7 cellular contexts compared by ENCODE assay signal in genomic region chr19:4343845-4344713, GRCh38. TPM values are rescaled to one million over a fixed set of nuclear protein-coding genes. Genes with fewer than 3 reads are reported as not detected.
DNase-seq lines count a peak whose midpoint lies in the region; ATAC-seq and TF ChIP-seq lines count a peak whose summit lies in the region.

No MANE protein-coding gene starts in this region.

- peaks cover 12% of the 10 kb centered on the region for H3K27me3 Mint-ChIP-seq in WTC11 (ENCODE audit: low read depth)

- H3K27me3 ChIP-seq in iPS-15b (ENCODE audit: control insufficient read depth, insufficient read depth, low read length) (no peaks in the 10 kb centered on the region), stomach smooth muscle (ENCODE audit: control insufficient read depth in 1 of 2, insufficient read depth in 2 of 2, low read length in 2 of 2) (no peaks in the 10 kb centered on the region)

- peaks cover 6% of the 10 kb centered on the region for H3K4me1 ChIP-seq in iPS-15b (ENCODE audit: control insufficient read depth, insufficient read depth, low read length)
- peaks cover 18% of the 10 kb centered on the region for H3K4me1 ChIP-seq in stomach smooth muscle (ENCODE audit: control insufficient read depth, insufficient read depth, low read length)

- H3K27ac Mint-ChIP-seq in WTC11, result no peak overlapping the region

- DNase-seq in WTC11 (ENCODE audit: low spot score) (no peak), iPS-NIHi7 (ENCODE audit: extremely low spot score) (no peak)

- H3K4me1 Mint-ChIP-seq in WTC11, result peaks cover 7% of the 10 kb centered on the region; the same call in 1 of the 2 replicates

- H3K9me3 Mint-ChIP-seq in WTC11, result no peaks in the 10 kb centered on the region

- H3K9ac ChIP-seq in iPS-15b (ENCODE audit: low read depth, low read length) (no peak overlapping the region), stomach smooth muscle (ENCODE audit: low read length in 2 of 2) (peak overlapping the region; percentile 13 to 36)

- H3K36me3 Mint-ChIP-seq in WTC11, result peaks cover 18% of the 10 kb centered on the region

- H3K36me3 ChIP-seq in iPS-15b (ENCODE audit: control insufficient read depth, insufficient read depth, low read length) (peaks cover 7% of the 10 kb centered on the region), stomach smooth muscle (ENCODE audit: control insufficient read depth in 2 of 2, insufficient read depth in 2 of 2, low read length in 2 of 2) (peaks cover 0 to 2% of the 10 kb centered on the region in 2 donors)

- CTCF ChIA-PET in WTC11 (lab: Charles Lee), result interaction anchor here (0.5 to 5.7 kb wide), 15 partner anchors 9 to 414 kb away, joined by 3 to 111 read pairs (median 8); partner anchors contain the start of genes FSD1, SH3GL1, SHD and YJU2

- POLR2A ChIA-PET in WTC11 (lab: Charles Lee), result interaction anchor here (0.5 to 2.2 kb wide), 6 partner anchors 9 to 97 kb away, joined by 3 to 17 read pairs (median 11); partner anchors contain the start of gene YJU2

- TF ChIP-seq CTCF in WTC11 (IDR thresholded peaks at IDR 0.05), result no peak

- no peak overlapping the region for H3K27ac ChIP-seq in stomach smooth muscle (ENCODE audit: low read length)

- H3K9me3 ChIP-seq in iPS-15b (ENCODE audit: control insufficient read depth, insufficient read depth, low read length), result no peaks in the 10 kb centered on the region
- H3K9me3 ChIP-seq in stomach smooth muscle (ENCODE audit: control insufficient read depth in 2 of 2, low read length in 2 of 2), result no peaks in the 10 kb centered on the region

- ATAC-seq in HG03196 (IDR thresholded peaks at IDR 0.05; ENCODE audit: unreplicated experiment), result peak; percentile 12
- ATAC-seq in WTC11, result no peak
- no peak for ATAC-seq in HG02798 (IDR thresholded peaks at IDR 0.05; ENCODE audit: poor library complexity, unreplicated experiment)
- ATAC-seq in HG02884 (IDR thresholded peaks at IDR 0.05; ENCODE audit: unreplicated experiment), result no peak

- H3K4me3 Mint-ChIP-seq in WTC11, result peak overlapping the region; percentile 85

- peak overlapping the region; percentile 63 for H3K4me3 ChIP-seq in iPS-15b (ENCODE audit: low read depth, low read length)
- peak overlapping the region; percentile 41 to 89 for H3K4me3 ChIP-seq in stomach smooth muscle (ENCODE audit: low read length in 2 of 2)

TF ChIP-seq in WTC11, 78 proteins besides CTCF, POLR2A, EP300 and RAD21:
- no peak for TF ChIP-seq ZNF281 (CRISPR knock-in tag; IDR thresholded peaks at IDR 0.05)
- TF ChIP-seq USF1 (CRISPR knock-in tag; IDR thresholded peaks at IDR 0.05), result no peak
- no peak for TF ChIP-seq ZNF219 (CRISPR knock-in tag; IDR thresholded peaks at IDR 0.05; ENCODE audit: borderline replicate concordance)
- TF ChIP-seq FOXJ3 (CRISPR knock-in tag; IDR thresholded peaks at IDR 0.05; ENCODE audit: borderline replicate concordance), result no peak
- TF ChIP-seq ZSCAN18 (CRISPR knock-in tag; IDR thresholded peaks at IDR 0.05), result no peak
- no peak for TF ChIP-seq USF2 (CRISPR knock-in tag; IDR thresholded peaks at IDR 0.05)
- TF ChIP-seq TEAD1 (CRISPR knock-in tag; IDR thresholded peaks at IDR 0.05), result no peak
- TF ChIP-seq JUN (CRISPR knock-in tag; IDR thresholded peaks at IDR 0.05), result no peak
- TF ChIP-seq ZBTB43 (CRISPR knock-in tag; IDR thresholded peaks at IDR 0.05), result no peak

RNA-seq across cellular contexts. Expression of gene MPND, which starts 0.7 kb away (rescaled TPM):
- total RNA-seq in WTC11 (2021), result 28.3 to 37.7 TPM (median 37.4 TPM) in 3 replicates

RNA-seq across cellular contexts. Expression of gene STAP2, which starts 5.5 kb away (rescaled TPM):
- 18.2 to 21.1 TPM (median 20.2 TPM) in 3 replicates for total RNA-seq in WTC11 (2021)

RNA-seq across cellular contexts. Expression of gene FSD1, which starts 39.7 kb away (rescaled TPM):
- 61.3 to 69.2 TPM (median 65.7 TPM) in 3 replicates for total RNA-seq in WTC11 (2021)

RNA-seq across cellular contexts. Expression of gene TMIGD2, which starts 41.9 kb away (rescaled TPM):
- total RNA-seq in WTC11 (2021), result 0.55 to 1.0 TPM (median 0.94 TPM) in 3 replicates

RNA-seq across cellular contexts. Expression of gene SH3GL1, which starts 56.3 kb away (rescaled TPM):
- 89.4 to 109 TPM (median 89.7 TPM) in 3 replicates for total RNA-seq in WTC11 (2021)
